29 cellular contexts compared by ENCODE assay signal in the genomic region with DNA sequence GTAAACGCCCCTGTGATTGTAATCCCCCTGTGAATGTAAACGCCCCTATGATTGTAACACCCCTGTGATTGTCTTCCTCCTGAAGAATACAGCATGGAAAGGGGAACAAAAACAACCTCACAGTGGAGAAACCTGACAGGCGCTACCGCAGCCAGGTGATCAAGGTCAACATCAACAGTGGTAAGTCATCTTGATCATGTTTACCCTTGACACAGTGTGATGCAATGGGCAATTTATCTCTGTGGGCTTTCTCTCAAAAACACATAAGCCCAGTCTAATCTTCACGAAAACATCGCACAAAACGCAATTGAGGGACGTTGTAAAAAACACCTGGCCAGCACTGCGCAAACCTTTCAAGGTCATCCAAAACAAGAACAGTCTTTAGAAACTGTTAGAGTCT.
"Had no signal": no experiment of that assay in that cellular context is flagged by ENCODE, and none has a peak within 500 bp of the region (broad histone marks: within the 10 kb centered on the region; RNA-seq: fewer than 3 reads in every experiment).

No MANE protein-coding gene starts in this region.

- ATAC-seq: activated naive CD4-positive, alpha-beta T cell treated with anti-CD3 and anti-CD28 coated beads, Interleukin-2, amount 50 U/mL, for 72 hours; activated T-cell treated with anti-CD3 and anti-CD28 coated beads, Interleukin-2, amount 50 U/mL, for 72 hours; foreskin keratinocyte; heart right ventricle; upper lobe of right lung had no signal

- H3K4me1 ChIP-seq: esophagus muscularis mucosa, foreskin keratinocyte, left ventricle myocardium inferior, prostate gland, suprapubic skin, tibial artery, upper lobe of right lung had no signal

- H3K27ac ChIP-seq: esophagus muscularis mucosa, foreskin keratinocyte, heart right ventricle, left ventricle myocardium inferior, neutrophil, prostate gland, suprapubic skin, tibial artery, upper lobe of right lung had no signal

- H3K9me3 ChIP-seq: esophagus muscularis mucosa, left ventricle myocardium inferior, neutrophil, prostate gland, suprapubic skin, tibial artery, upper lobe of right lung had no signal

- H3K4me3 ChIP-seq: esophagus muscularis mucosa, heart right ventricle, left ventricle myocardium inferior, prostate gland, smooth muscle cell, suprapubic skin, tibial artery, upper lobe of right lung had no signal

- H3K9me3 Mint-ChIP-seq: activated naive CD4-positive, alpha-beta T cell treated with anti-CD3 and anti-CD28 coated beads, Interleukin-2, amount 50 U/mL, for 72 hours; mesothelial cell of epicardium; nephron progenitor cell; T-helper 2 cell treated with Interferon-gamma antibody and Interleukin-4, amounts not matched to agents 5 μg/mL and 100 μg/mL, for 36 hours had no signal

- H3K27ac Mint-ChIP-seq: activated naive CD4-positive, alpha-beta T cell treated with anti-CD3 and anti-CD28 coated beads, Interleukin-2, amount 50 U/mL, for 72 hours; activated T-cell treated with anti-CD3 and anti-CD28 coated beads, Interleukin-2, amount 50 U/mL, for 72 hours; mesothelial cell of epicardium; nephron progenitor cell; T-helper 2 cell treated with Interferon-gamma antibody and Interleukin-4, amounts not matched to agents 5 μg/mL and 100 μg/mL, for 36 hours had no signal

- H3K4me1 Mint-ChIP-seq: mesothelial cell of epicardium, naive B cell had no signal

- H3K4me3 Mint-ChIP-seq: activated T-cell treated with anti-CD3 and anti-CD28 coated beads, Interleukin-2, amount 50 U/mL, for 72 hours; mesothelial cell of epicardium; naive B cell; nephron progenitor cell; T-helper 2 cell treated with Interferon-gamma antibody and Interleukin-4, amounts not matched to agents 5 μg/mL and 100 μg/mL, for 36 hours had no signal

- H3K27me3 Mint-ChIP-seq: naive B cell had no signal

- H3K36me3 ChIP-seq: esophagus muscularis mucosa, heart right ventricle, left ventricle myocardium inferior, neutrophil, prostate gland, suprapubic skin, tibial artery, upper lobe of right lung had no signal

- DNase-seq: activated CD4-positive, alpha-beta T cell treated with anti-CD3 and anti-CD28 coated beads for 4 hours; activated CD4-positive, alpha-beta T cell treated with anti-CD3 and anti-CD28 coated beads, Interleukin-2, amount 50 U/mL, for 4 hours; activated naive CD4-positive, alpha-beta T cell; activated T-cell treated with anti-CD3 and anti-CD28 coated beads for 4 hours; activated T-cell treated with anti-CD3 and anti-CD28 coated beads, Interleukin-2, amount 50 U/mL, for 72 hours; anterior cingulate cortex; dermis blood vessel endothelial cell; effector CD4-positive, alpha-beta T cell; foreskin keratinocyte; heart right ventricle; kidney glomerular epithelial cell; left ventricle myocardium inferior; mammary epithelial cell; naive B cell; nephron progenitor cell; stimulated activated CD4-positive, alpha-beta T cell treated with anti-CD3 and anti-CD28 coated beads, Interleukin-1b, Interleukin-23, amount 100 ng/mL, for 48 hours; stimulated activated CD4-positive, alpha-beta T cell treated with anti-CD3 and anti-CD28 coated beads, Interleukin-4, amount 100 ng/mL, for 4 hours; stimulated activated CD8-positive, alpha-beta memory T cell treated with anti-CD3 and anti-CD28 coated beads, Interleukin-4, amount 100 ng/mL, for 48 hours; stimulated activated naive CD4-positive, alpha-beta T cell; tibial artery; upper lobe of right lung had no signal

- H3K27me3 ChIP-seq: esophagus muscularis mucosa, foreskin keratinocyte, heart right ventricle, neutrophil, suprapubic skin, tibial artery, upper lobe of right lung had no signal

- H3K36me3 Mint-ChIP-seq: activated naive CD4-positive, alpha-beta T cell treated with anti-CD3 and anti-CD28 coated beads, Interleukin-2, amount 50 U/mL, for 72 hours; mesothelial cell of epicardium; naive B cell had no signal
